Comparison of ENCODE assay signal across 24 cellular contexts in the genomic region with DNA sequence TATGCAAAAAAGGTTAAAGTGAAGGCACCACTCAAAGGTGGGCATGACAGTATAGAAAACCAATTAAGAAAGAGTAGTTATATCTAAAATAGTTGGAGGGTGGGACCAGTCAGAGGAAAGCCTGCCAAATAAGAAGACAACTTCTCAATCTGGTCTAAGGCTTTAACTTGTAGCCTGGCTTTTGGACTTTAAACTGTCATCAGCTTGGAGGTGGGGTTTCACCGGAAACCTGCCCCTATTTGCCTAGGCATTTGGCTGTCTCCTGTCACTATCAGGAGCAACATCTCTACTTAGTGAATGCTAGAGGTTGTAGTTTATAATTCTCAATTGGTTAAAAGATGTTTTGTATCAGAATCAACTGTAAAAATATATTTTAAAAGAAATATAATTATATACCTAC.
"Had no signal": no experiment of that assay in that cellular context is flagged by ENCODE, and none has a peak within 500 bp of the region (broad histone marks: within the 10 kb centered on the region; RNA-seq: fewer than 3 reads in every experiment).

No MANE protein-coding gene starts in this region.

- H3K4me3 ChIP-seq: stomach, suprapubic skin, testis, thoracic aorta, thyroid gland, tibial artery, tibial nerve, transverse colon, upper lobe of left lung, upper lobe of right lung, uterus, vagina had no signal

- DNase-seq: stimulated activated CD4-positive, alpha-beta T cell treated with anti-CD3 and anti-CD28 coated beads, Interleukin-2, amount 100 ng/mL, for 48 hours; stimulated activated CD4-positive, alpha-beta T cell treated with anti-CD3 and anti-CD28 coated beads, Interleukin-4, amount 100 ng/mL, for 1 hour; stimulated activated CD4-positive, alpha-beta T cell treated with anti-CD3 and anti-CD28 coated beads, Interleukin-4, amount 100 ng/mL, for 24 hours; stimulated activated CD4-positive, alpha-beta T cell treated with anti-CD3 and anti-CD28 coated beads, Interleukin-4, amount 100 ng/mL, for 4 hours; stimulated activated CD8-positive, alpha-beta memory T cell treated with anti-CD3 and anti-CD28 coated beads, Interleukin-4, amount 100 ng/mL, for 48 hours; stimulated activated naive B cell treated with anti-CD40 and anti-IgM and Interleukin-4, amounts not matched to agents 10 μg/mL and 1 μg/mL and 100 μg/mL, for 72 hours; stimulated activated naive CD4-positive, alpha-beta T cell; stimulated activated naive CD4-positive, alpha-beta T cell treated with Interleukin-2 at 50 U/mL for 16 hours; stimulated activated naive CD8-positive, alpha-beta T cell treated with anti-CD3 and anti-CD28 coated beads, Interleukin-15, amount 100 ng/mL, for 72 hours; stimulated activated naive CD8-positive, alpha-beta T cell treated with anti-CD3 and anti-CD28 coated beads, Interleukin-15, Interleukin-2, amounts not matched to agents 100 U/mL and 50 U/mL, for 24 hours; stomach; substantia nigra; testis; thyroid gland; tibial artery; transverse colon; upper lobe of left lung; upper lobe of right lung; uterus had no signal

- ATAC-seq: stimulated activated memory B cell treated with anti-CD40 and anti-IgM and Interleukin-4, amounts not matched to agents 10 μg/mL and 1 μg/mL and 100 μg/mL, for 72 hours; stimulated activated naive CD8-positive, alpha-beta T cell treated with anti-CD3 and anti-CD28 coated beads, Interleukin-15, amount 100 ng/mL, for 72 hours; stimulated activated naive CD8-positive, alpha-beta T cell treated with anti-CD3 and anti-CD28 coated beads, Interleukin-15, Interleukin-2, amounts not matched to agents 100 U/mL and 50 U/mL, for 24 hours had no signal

- H3K4me1 ChIP-seq: stomach, suprapubic skin, testis, thyroid gland, tibial artery, tibial nerve, transverse colon, upper lobe of left lung, upper lobe of right lung, uterus, vagina had no signal

- H3K9me3 ChIP-seq: stomach, suprapubic skin, testis, thoracic aorta, thyroid gland, tibial artery, transverse colon, upper lobe of right lung, uterus, vagina had no signal

- H3K36me3 ChIP-seq: stomach, suprapubic skin, thoracic aorta, thyroid gland, tibial artery, tibial nerve, transverse colon, upper lobe of left lung, upper lobe of right lung, uterus, vagina had no signal

- H3K27ac ChIP-seq: stomach, suprapubic skin, testis, thoracic aorta, thyroid gland, tibial artery, tibial nerve, transverse colon, upper lobe of left lung, upper lobe of right lung, uterus, vagina had no signal

- H3K27me3 ChIP-seq: stomach, suprapubic skin, testis, thyroid gland, tibial artery, tibial nerve, transverse colon, upper lobe of left lung, upper lobe of right lung, uterus, vagina had no signal
